19 cellular contexts compared by ENCODE assay signal in the genomic region with DNA sequence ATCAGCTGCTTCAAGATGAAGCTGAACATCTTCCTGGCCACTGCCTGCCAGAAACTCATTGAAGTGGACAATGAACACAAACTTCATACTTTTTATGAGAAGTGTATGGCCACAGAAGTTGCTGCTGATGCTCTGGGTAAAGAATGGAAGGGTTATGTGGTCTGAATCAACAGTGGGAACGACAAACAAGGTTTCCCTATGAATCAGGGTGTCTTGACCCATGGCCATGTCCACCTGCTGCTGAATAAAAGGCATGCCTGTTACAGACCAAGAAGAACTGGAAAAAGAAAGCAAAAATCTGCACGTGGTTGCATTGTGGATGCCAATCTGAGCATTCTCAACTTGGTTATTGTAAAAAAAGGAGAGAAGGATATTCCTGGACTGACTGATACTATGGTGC. TPM values are rescaled to one million over a fixed set of nuclear protein-coding genes. Genes with fewer than 3 reads are reported as not detected.
A peak's percentile ranks its signal among the peaks of the same experiment; 100 is the strongest.
DNase-seq lines count a peak whose midpoint lies in the region; ATAC-seq and TF ChIP-seq lines count a peak whose summit lies in the region.
"Had no signal": no experiment of that assay in that cellular context is flagged by ENCODE, and none has a peak within 500 bp of the region (broad histone marks: within the 10 kb centered on the region; RNA-seq: fewer than 3 reads in every experiment).

No MANE protein-coding gene starts in this region.

- H3K79me2 ChIP-seq in hepatocyte, result no peaks in the 10 kb centered on the region

- no peaks in the 10 kb centered on the region for H3K36me3 ChIP-seq in hepatocyte (replicated peaks; ENCODE audit: insufficient read depth, low read depth)
- H3K36me3 ChIP-seq: heart left ventricle, thoracic aorta had no signal

- WGBS in hepatocyte (ENCODE audit: low lambda C conversion rate, missing lambda C conversion rate), result 92% methylated on average over 2 of the region's 2 CpGs

- no peak for TF ChIP-seq CTCF in hepatocyte (IDR thresholded peaks at IDR 0.05; ENCODE audit: poor library complexity)

- no peak overlapping the region for H3K27ac ChIP-seq in hepatocyte
- H3K27ac ChIP-seq: heart left ventricle, PC-9, thoracic aorta had no signal

- H3K36me3 Mint-ChIP-seq in stimulated activated naive CD8-positive, alpha-beta T cell treated with anti-CD3 and anti-CD28 coated beads, Interleukin-15, Interleukin-2, amounts not matched to agents 100 ng/mL and 50 ng/mL, for 24 hours (ENCODE audit: low read depth), result peaks cover 6% of the 10 kb centered on the region
- H3K36me3 Mint-ChIP-seq in activated T-helper 1 cell treated with anti-CD3 and anti-CD28 coated beads, Interleukin-12 subunit alpha, Interleukin-12 subunit beta, Interleukin-2, Interleukin-4 antibody, amounts not matched to agents 30 ng/mL and 10 ng/mL and 1 ng/mL, durations not matched to agents 14 hours and 24 hours and 36 hours (ENCODE audit: low read depth), result peaks cover 10% of the 10 kb centered on the region
- H3K36me3 Mint-ChIP-seq in stimulated activated naive B cell treated with anti-CD40 and anti-IgM and Interleukin-4, amounts not matched to agents 10 μg/mL and 1 μg/mL and 100 μg/mL, for 72 hours, result peaks cover 2 to 6% of the 10 kb centered on the region in 2 donors

- H3K4me1 Mint-ChIP-seq in stimulated activated naive CD8-positive, alpha-beta T cell treated with anti-CD3 and anti-CD28 coated beads, Interleukin-15, Interleukin-2, amounts not matched to agents 100 ng/mL and 50 ng/mL, for 24 hours (ENCODE audit: low read depth), result peaks cover 53% of the 10 kb centered on the region
- peaks cover 22% of the 10 kb centered on the region for H3K4me1 Mint-ChIP-seq in stimulated activated naive CD8-positive, alpha-beta T cell treated with anti-CD3 and anti-CD28 coated beads, Interleukin-15, amount 100 ng/mL, for 72 hours
- peaks cover 38% of the 10 kb centered on the region for H3K4me1 Mint-ChIP-seq in activated T-helper 1 cell treated with anti-CD3 and anti-CD28 coated beads, Interleukin-12 subunit alpha, Interleukin-12 subunit beta, Interleukin-2, Interleukin-4 antibody, amounts not matched to agents 30 ng/mL and 10 ng/mL and 1 ng/mL, durations not matched to agents 14 hours and 24 hours and 36 hours (ENCODE audit: low read depth)
- peaks cover 39 to 61% of the 10 kb centered on the region in 2 donors for H3K4me1 Mint-ChIP-seq in stimulated activated naive B cell treated with anti-CD40 and anti-IgM and Interleukin-4, amounts not matched to agents 10 μg/mL and 1 μg/mL and 100 μg/mL, for 72 hours

- no peak for DNase-seq in stimulated activated naive CD8-positive, alpha-beta T cell treated with anti-CD3 and anti-CD28 coated beads, Interleukin-15, amount 100 ng/mL, for 72 hours
- no peak for DNase-seq in activated T-helper 1 cell treated with anti-CD3 and anti-CD28 coated beads, Interleukin-12 subunit alpha, Interleukin-12 subunit beta, Interleukin-2, Interleukin-4 antibody, amounts not matched to agents 30 ng/mL and 10 ng/mL and 1 ng/mL, durations not matched to agents 14 hours and 24 hours and 36 hours (ENCODE audit: low spot score)
- DNase-seq in stimulated activated naive B cell treated with anti-CD40 and anti-IgM and Interleukin-4, amounts not matched to agents 10 μg/mL and 1 μg/mL and 100 μg/mL, for 72 hours, result no peak
- DNase-seq in hepatocyte (ENCODE audit: low spot score), result no peak
- no peak for DNase-seq in central memory CD4-positive, alpha-beta T cell
- DNase-seq: activated CD4-positive, CD25-positive, alpha-beta regulatory T cell treated with anti-CD3 and anti-CD28 coated beads, Interleukin-2, amount 50 U/mL, for 72 hours; activated effector memory CD4-positive, alpha-beta T cell treated with Interleukin-2 at 50 U/mL for 16 hours; DMS53; heart left ventricle; kidney glomerular epithelial cell; NCI-H1092 treated with DMSO at 0.1 percent for 48 hours; NCI-H226; PC-9 had no signal

- no peak overlapping the region for H3K4me3 ChIP-seq in hepatocyte
- H3K4me3 ChIP-seq: heart left ventricle, PC-9, thoracic aorta had no signal

- no peaks in the 10 kb centered on the region for H3K9me2 ChIP-seq in hepatocyte (replicated peaks; ENCODE audit: insufficient read depth)

- H3K27me3 ChIP-seq in hepatocyte, result no peaks in the 10 kb centered on the region
- H3K27me3 ChIP-seq: heart left ventricle had no signal

- no peak for ATAC-seq in stimulated activated naive CD8-positive, alpha-beta T cell treated with anti-CD3 and anti-CD28 coated beads, Interleukin-15, amount 100 ng/mL, for 72 hours
- ATAC-seq in HG03196 (IDR thresholded peaks at IDR 0.05; ENCODE audit: unreplicated experiment), result peak; percentile 39
- peak; percentile 16 to 28 for ATAC-seq in stimulated activated naive B cell treated with anti-CD40 and anti-IgM and Interleukin-4, amounts not matched to agents 10 μg/mL and 1 μg/mL and 100 μg/mL, for 72 hours (replicated peaks)
- ATAC-seq in activated CD4-positive, CD25-positive, alpha-beta regulatory T cell treated with anti-CD3 and anti-CD28 coated beads, Interleukin-2, amount 50 U/mL, for 24 hours, result no peak
- ATAC-seq: HCT116, heart left ventricle had no signal

- H3K4me1 ChIP-seq in hepatocyte (ENCODE audit: insufficient read depth), result peaks cover under 1% of the 10 kb centered on the region

- H4K20me1 ChIP-seq in hepatocyte (ENCODE audit: insufficient read depth, poor library complexity, severe bottlenecking), result no peaks in the 10 kb centered on the region

- H2AFZ ChIP-seq in hepatocyte, result no peak overlapping the region
- H2AFZ ChIP-seq: PC-9 had no signal

- peak overlapping the region; percentile 63 for H3K4me3 Mint-ChIP-seq in stimulated activated naive CD8-positive, alpha-beta T cell treated with anti-CD3 and anti-CD28 coated beads, Interleukin-15, Interleukin-2, amounts not matched to agents 100 ng/mL and 50 ng/mL, for 24 hours
- H3K4me3 Mint-ChIP-seq in stimulated activated naive CD8-positive, alpha-beta T cell treated with anti-CD3 and anti-CD28 coated beads, Interleukin-15, amount 100 ng/mL, for 72 hours, result peak overlapping the region in 1 of 2 donors; percentile 41
- H3K4me3 Mint-ChIP-seq in activated T-helper 1 cell treated with anti-CD3 and anti-CD28 coated beads, Interleukin-12 subunit alpha, Interleukin-12 subunit beta, Interleukin-2, Interleukin-4 antibody, amounts not matched to agents 30 ng/mL and 10 ng/mL and 1 ng/mL, durations not matched to agents 14 hours and 24 hours and 36 hours, result peak overlapping the region; percentile 41
- peak overlapping the region; percentile 64 to 78 for H3K4me3 Mint-ChIP-seq in stimulated activated naive B cell treated with anti-CD40 and anti-IgM and Interleukin-4, amounts not matched to agents 10 μg/mL and 1 μg/mL and 100 μg/mL, for 72 hours

- intact Hi-C loops in activated T-helper 1 cell treated with anti-CD3 and anti-CD28 coated beads, Interleukin-12 subunit alpha, Interleukin-12 subunit beta, Interleukin-2, Interleukin-4 antibody, amounts not matched to agents 30 ng/mL and 10 ng/mL and 1 ng/mL, durations not matched to agents 14 hours and 24 hours and 36 hours (cut with micrococcal nuclease), result no loop called here

- H3K27ac Mint-ChIP-seq in stimulated activated naive CD8-positive, alpha-beta T cell treated with anti-CD3 and anti-CD28 coated beads, Interleukin-15, Interleukin-2, amounts not matched to agents 100 ng/mL and 50 ng/mL, for 24 hours, result peak overlapping the region; percentile 91
- H3K27ac Mint-ChIP-seq in stimulated activated naive CD8-positive, alpha-beta T cell treated with anti-CD3 and anti-CD28 coated beads, Interleukin-15, amount 100 ng/mL, for 72 hours, result peak overlapping the region in 1 of 2 donors; percentile 55
- H3K27ac Mint-ChIP-seq in activated T-helper 1 cell treated with anti-CD3 and anti-CD28 coated beads, Interleukin-12 subunit alpha, Interleukin-12 subunit beta, Interleukin-2, Interleukin-4 antibody, amounts not matched to agents 30 ng/mL and 10 ng/mL and 1 ng/mL, durations not matched to agents 14 hours and 24 hours and 36 hours, result peak overlapping the region; percentile 35
- H3K27ac Mint-ChIP-seq in stimulated activated naive B cell treated with anti-CD40 and anti-IgM and Interleukin-4, amounts not matched to agents 10 μg/mL and 1 μg/mL and 100 μg/mL, for 72 hours, result peak overlapping the region; percentile 85
- H3K27ac Mint-ChIP-seq: progenitor cell of endocrine pancreas had no signal

- no peaks in the 10 kb centered on the region for H3K9me3 Mint-ChIP-seq in stimulated activated naive CD8-positive, alpha-beta T cell treated with anti-CD3 and anti-CD28 coated beads, Interleukin-15, Interleukin-2, amounts not matched to agents 100 ng/mL and 50 ng/mL, for 24 hours
- H3K9me3 Mint-ChIP-seq in stimulated activated naive CD8-positive, alpha-beta T cell treated with anti-CD3 and anti-CD28 coated beads, Interleukin-15, amount 100 ng/mL, for 72 hours, result peaks cover 0 to 4% of the 10 kb centered on the region in 2 donors
- peaks cover 7% of the 10 kb centered on the region for H3K9me3 Mint-ChIP-seq in activated T-helper 1 cell treated with anti-CD3 and anti-CD28 coated beads, Interleukin-12 subunit alpha, Interleukin-12 subunit beta, Interleukin-2, Interleukin-4 antibody, amounts not matched to agents 30 ng/mL and 10 ng/mL and 1 ng/mL, durations not matched to agents 14 hours and 24 hours and 36 hours
- peaks cover 0 to 1% of the 10 kb centered on the region in 2 donors for H3K9me3 Mint-ChIP-seq in stimulated activated naive B cell treated with anti-CD40 and anti-IgM and Interleukin-4, amounts not matched to agents 10 μg/mL and 1 μg/mL and 100 μg/mL, for 72 hours

- H3K9me3 ChIP-seq in hepatocyte (ENCODE audit: low read depth), result no peaks in the 10 kb centered on the region
- H3K9me3 ChIP-seq: thoracic aorta had no signal

- H3K27me3 Mint-ChIP-seq in stimulated activated naive CD8-positive, alpha-beta T cell treated with anti-CD3 and anti-CD28 coated beads, Interleukin-15, Interleukin-2, amounts not matched to agents 100 ng/mL and 50 ng/mL, for 24 hours, result no peaks in the 10 kb centered on the region
- no peaks in the 10 kb centered on the region for H3K27me3 Mint-ChIP-seq in stimulated activated naive CD8-positive, alpha-beta T cell treated with anti-CD3 and anti-CD28 coated beads, Interleukin-15, amount 100 ng/mL, for 72 hours
- no peaks in the 10 kb centered on the region for H3K27me3 Mint-ChIP-seq in activated T-helper 1 cell treated with anti-CD3 and anti-CD28 coated beads, Interleukin-12 subunit alpha, Interleukin-12 subunit beta, Interleukin-2, Interleukin-4 antibody, amounts not matched to agents 30 ng/mL and 10 ng/mL and 1 ng/mL, durations not matched to agents 14 hours and 24 hours and 36 hours (ENCODE audit: insufficient read depth)
- no peaks in the 10 kb centered on the region for H3K27me3 Mint-ChIP-seq in stimulated activated naive B cell treated with anti-CD40 and anti-IgM and Interleukin-4, amounts not matched to agents 10 μg/mL and 1 μg/mL and 100 μg/mL, for 72 hours
- H3K27me3 Mint-ChIP-seq: progenitor cell of endocrine pancreas had no signal

- no peak overlapping the region for H3K4me2 ChIP-seq in hepatocyte
- H3K4me2 ChIP-seq: PC-9 had no signal

RNA-seq across cellular contexts. Expression of a gene that starts 22.2 kb away (rescaled TPM):
- 101 and 108 TPM in 2 replicates for total RNA-seq in activated T-helper 1 cell treated with anti-CD3 and anti-CD28 coated beads, Interleukin-12 subunit alpha, Interleukin-12 subunit beta, Interleukin-2, Interleukin-4 antibody, amounts not matched to agents 30 ng/mL and 10 ng/mL and 1 ng/mL, durations not matched to agents 14 hours and 24 hours and 36 hours
- 11.6 and 13.6 TPM in 2 replicates for total RNA-seq in hepatocyte
- 11.5 and 13.7 TPM in 2 replicates for polyA plus RNA-seq in hepatocyte

RNA-seq across cellular contexts. Expression of a gene that starts 52.0 kb away (rescaled TPM):
- total RNA-seq in activated T-helper 1 cell treated with anti-CD3 and anti-CD28 coated beads, Interleukin-12 subunit alpha, Interleukin-12 subunit beta, Interleukin-2, Interleukin-4 antibody, amounts not matched to agents 30 ng/mL and 10 ng/mL and 1 ng/mL, durations not matched to agents 14 hours and 24 hours and 36 hours, result 30.6 and 33.3 TPM in 2 replicates
- 85.7 and 96.8 TPM in 2 replicates for total RNA-seq in hepatocyte
- 37.7 and 42.1 TPM in 2 replicates for polyA plus RNA-seq in hepatocyte

Comparison
In these comparisons a context has a peak if more than half of its experiments do, and no peak if none do; other contexts are left out.
1. ATAC-seq: peak in HG03196 (single experiment) and stimulated activated naive B cell treated with anti-CD40 and anti-IgM and Interleukin-4, amounts not matched to agents 10 μg/mL and 1 μg/mL and 100 μg/mL, for 72 hours (2 of 2); none in stimulated activated naive CD8-positive, alpha-beta T cell treated with anti-CD3 and anti-CD28 coated beads, Interleukin-15, amount 100 ng/mL, for 72 hours (single experiment) and activated CD4-positive, CD25-positive, alpha-beta regulatory T cell treated with anti-CD3 and anti-CD28 coated beads, Interleukin-2, amount 50 U/mL, for 24 hours (0 of 2).